8 cellular contexts compared by ENCODE assay signal in genomic region chr2:152176113-152176714, GRCh38. TPM values are rescaled to one million over a fixed set of nuclear protein-coding genes. Genes with fewer than 3 reads are reported as not detected.
DNase-seq lines count a peak whose midpoint lies in the region; ATAC-seq and TF ChIP-seq lines count a peak whose summit lies in the region.

No MANE protein-coding gene starts in this region.

- H2BK5ac ChIP-seq in trophoblast cell (ENCODE audit: low read depth, low read length, poor library complexity): peak overlapping the region; percentile 67

- ATAC-seq in HG03039 (IDR thresholded peaks at IDR 0.05; ENCODE audit: unreplicated experiment): peak; percentile 23

- H3K9me2 ChIP-seq in SU-DHL-6 (replicated peaks; ENCODE audit: insufficient read depth, low read length): no peaks in the 10 kb centered on the region

- H2BK12ac ChIP-seq in trophoblast cell (ENCODE audit: low read length): peak overlapping the region; percentile 45

- H3K9me3 ChIP-seq in SU-DHL-6 (ENCODE audit: insufficient read depth, low read length): no peaks in the 10 kb centered on the region
- H3K9me3 ChIP-seq in trophoblast cell (ENCODE audit: insufficient read depth, low read depth, low read length): no peaks in the 10 kb centered on the region

- H3K27ac ChIP-seq in SU-DHL-6 (ENCODE audit: low read depth, low read length) (peak overlapping the region; percentile 14; the same call in 1 of the 2 replicates), trophoblast cell (ENCODE audit: low read depth, low read length) (peak overlapping the region; percentile 28)

- H3K27ac Mint-ChIP-seq in activated naive CD4-positive, alpha-beta T cell treated with anti-CD3 and anti-CD28 coated beads for 36 hours: peak overlapping the region; percentile 97

- peaks cover 4% of the 10 kb centered on the region for H3K36me3 Mint-ChIP-seq in activated naive CD4-positive, alpha-beta T cell treated with anti-CD3 and anti-CD28 coated beads for 36 hours (ENCODE audit: low read depth)

- H3F3A ChIP-seq in SU-DHL-6 (ENCODE audit: insufficient read depth): peaks cover 5% of the 10 kb centered on the region; the same call in 1 of the 2 replicates

- H3K4me2 ChIP-seq in SU-DHL-6 (ENCODE audit: low read depth, low read length, poor library complexity, severe bottlenecking) (peak overlapping the region; percentile 90), trophoblast cell (ENCODE audit: low read length) (peak overlapping the region; percentile 72)

- TF ChIP-seq CTCF in SU-DHL-6 (IDR thresholded peaks at IDR 0.05; ENCODE audit: insufficient read depth, low read length, poor library complexity, severe bottlenecking) (no peak), fibroblast of the aortic adventitia (IDR thresholded peaks at IDR 0.05; ENCODE audit: insufficient read depth, low read length) (no peak)

- CTCF ChIA-PET in activated naive CD4-positive, alpha-beta T cell treated with anti-CD3 and anti-CD28 coated beads for 36 hours (lab: Charles Lee): interaction anchor here (0.5 to 2.1 kb wide), 15 partner anchors 9 to 622 kb away, joined by 3 to 23 read pairs (median 3); no protein-coding TSS in a partner anchor

- H3K79me2 ChIP-seq in SU-DHL-6 (ENCODE audit: insufficient read depth, low read length) (peaks cover 40% of the 10 kb centered on the region), trophoblast cell (ENCODE audit: control insufficient read depth, insufficient read depth, low read length, poor library complexity) (peaks cover 7% of the 10 kb centered on the region)

- peak overlapping the region; percentile 79 for H4K12ac ChIP-seq in trophoblast cell (ENCODE audit: low read depth, low read length)

- H4K91ac ChIP-seq in trophoblast cell (ENCODE audit: low read depth, low read length): peak overlapping the region; percentile 88

- no peak overlapping the region for H3K23ac ChIP-seq in trophoblast cell (ENCODE audit: low read length)

- peaks cover 11% of the 10 kb centered on the region for H3K79me1 ChIP-seq in trophoblast cell (ENCODE audit: low read length)

- peaks cover 35% of the 10 kb centered on the region for H3K4me1 Mint-ChIP-seq in activated naive CD4-positive, alpha-beta T cell treated with anti-CD3 and anti-CD28 coated beads for 36 hours (ENCODE audit: low read depth)

- H2AFZ ChIP-seq in SU-DHL-6 (ENCODE audit: low read depth, low read length, severe bottlenecking) (peak overlapping the region; percentile 100), trophoblast cell (ENCODE audit: insufficient read depth, low read length, poor library complexity) (peak overlapping the region; percentile 85)

- H3K18ac ChIP-seq in trophoblast cell (ENCODE audit: low read length): peak overlapping the region; percentile 34

- H3K36me3 ChIP-seq in SU-DHL-6 (ENCODE audit: low read length) (no peaks in the 10 kb centered on the region), trophoblast cell (ENCODE audit: control insufficient read depth in 1 of 2, insufficient read depth in 2 of 2, low read length in 2 of 2) (no peaks in the 10 kb centered on the region)

- H3K9ac ChIP-seq in SU-DHL-6 (ENCODE audit: low read length): peak overlapping the region; percentile 81
- peak overlapping the region; percentile 52 for H3K9ac ChIP-seq in trophoblast cell (ENCODE audit: low read length)

- H3K4me3 ChIP-seq in SU-DHL-6 (ENCODE audit: insufficient read depth, low read length, poor library complexity, severe bottlenecking): peak overlapping the region; percentile 74
- H3K4me3 ChIP-seq in fibroblast of the aortic adventitia (ENCODE audit: low read depth, low read length): peak overlapping the region; percentile 67
- peak overlapping the region; percentile 73 for H3K4me3 ChIP-seq in trophoblast cell (ENCODE audit: low read depth, low read length)

- peaks cover 1% of the 10 kb centered on the region for H3K27me3 Mint-ChIP-seq in activated naive CD4-positive, alpha-beta T cell treated with anti-CD3 and anti-CD28 coated beads for 36 hours (ENCODE audit: low read depth)

- peak overlapping the region; percentile 87 for H3K14ac ChIP-seq in trophoblast cell (ENCODE audit: low read length)

- no peaks in the 10 kb centered on the region for H3K9me3 Mint-ChIP-seq in activated naive CD4-positive, alpha-beta T cell treated with anti-CD3 and anti-CD28 coated beads for 36 hours

- no peak for DNase-seq in activated naive CD4-positive, alpha-beta T cell treated with anti-CD3 and anti-CD28 coated beads for 36 hours
- no peak for DNase-seq in activated naive CD4-positive, alpha-beta T cell treated with Interleukin-2 at 50 U/mL for 16 hours
- DNase-seq in fibroblast of the aortic adventitia (ENCODE audit: low read depth) (peak; percentile 49), trophoblast cell (peak; percentile 23 to 71), nucleus accumbens (lab: John Stamatoyannopoulos, UW) (no peak), erythroblast (lab: John Stamatoyannopoulos, UW) (no peak)

- intact Hi-C loops in activated naive CD4-positive, alpha-beta T cell treated with anti-CD3 and anti-CD28 coated beads for 36 hours (cut with micrococcal nuclease): loop anchor here (1.0 to 10.0 kb wide), 8 partner anchors 159 to 1343 kb away; partner anchors contain the start of genes ARL5A, FMNL2 and NMI

- H3K4me1 ChIP-seq in trophoblast cell (ENCODE audit: control insufficient read depth in 1 of 2, insufficient read depth in 2 of 2, low read length in 2 of 2): peaks cover 0 to 3% of the 10 kb centered on the region in 2 experiments

- no peak overlapping the region for H2AK5ac ChIP-seq in trophoblast cell (ENCODE audit: low read length)

- no peak for TF ChIP-seq POLR2A in erythroblast (IDR thresholded peaks at IDR 0.05; ENCODE audit: low read length)

- H3K27me3 ChIP-seq in SU-DHL-6 (ENCODE audit: low read length) (no peaks in the 10 kb centered on the region), trophoblast cell (ENCODE audit: insufficient read depth, low read length) (no peaks in the 10 kb centered on the region)

- peak overlapping the region; percentile 96 for H4K8ac ChIP-seq in trophoblast cell (ENCODE audit: low read depth, low read length)

- WGBS in trophoblast cell (ENCODE audit: extremely low coverage, insufficient coverage, insufficient read length): no CpG with 5 or more reads among the region's 29 CpGs

- H2BK120ac ChIP-seq in trophoblast cell (ENCODE audit: insufficient read depth, low read length, poor library complexity): peak overlapping the region; percentile 48

- peak overlapping the region; percentile 68 for H3K4ac ChIP-seq in trophoblast cell (ENCODE audit: low read depth, low read length)

- H3K4me3 Mint-ChIP-seq in activated naive CD4-positive, alpha-beta T cell treated with anti-CD3 and anti-CD28 coated beads for 36 hours: peak overlapping the region; percentile 95

- no peaks in the 10 kb centered on the region for H4K20me1 ChIP-seq in SU-DHL-6 (ENCODE audit: low read depth, low read length)

RNA-seq across cellular contexts. Expression of gene STAM2, which starts 0.7 kb away (rescaled TPM):
- total RNA-seq in activated naive CD4-positive, alpha-beta T cell treated with anti-CD3 and anti-CD28 coated beads for 36 hours: 10 to 100 TPM in 1 of 2 experiments, 1 to 10 TPM in 1; 9.6 to 10.8 TPM
- total RNA-seq in fibroblast of the aortic adventitia (ENCODE audit: low replicate concordance): 62.0 and 67.7 TPM in 2 replicates
- 18.7 and 19.3 TPM in 2 replicates for polyA plus RNA-seq in trophoblast cell (2013)

Comparison
In these comparisons a context has a peak if more than half of its experiments do, and no peak if none do; other contexts are left out.
1. DNase-seq: peak in fibroblast of the aortic adventitia (single experiment) and trophoblast cell (2 of 2); none in activated naive CD4-positive, alpha-beta T cell treated with anti-CD3 and anti-CD28 coated beads for 36 hours (single experiment), activated naive CD4-positive, alpha-beta T cell treated with Interleukin-2 at 50 U/mL for 16 hours (single experiment), nucleus accumbens (0 of 56) and erythroblast (0 of 2).
2. Peak in every context shown above with its lines, with median percentiles within 50 percentile points of each other: H3K4me3 ChIP-seq.